ENCODE assay signal across 10 cellular contexts in the genomic region with DNA sequence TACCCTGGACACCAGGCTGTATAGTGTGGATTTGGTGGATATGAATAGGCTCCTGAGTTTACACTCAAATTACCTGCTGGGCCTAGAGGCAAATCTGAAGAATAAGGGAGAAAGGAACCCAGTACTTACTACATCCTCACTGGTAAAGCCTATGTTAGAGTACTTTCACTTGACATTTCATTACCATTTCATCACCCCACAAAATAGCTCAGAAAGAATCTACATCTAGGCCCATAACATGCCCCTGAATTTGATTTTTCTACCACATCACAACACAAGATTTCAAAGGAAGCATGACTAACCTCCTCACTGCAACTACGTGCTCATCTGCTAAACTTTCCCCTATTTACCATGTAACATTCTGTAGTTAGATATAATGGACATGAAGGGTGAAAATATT. TPM values are rescaled to one million over a fixed set of nuclear protein-coding genes. Genes with fewer than 3 reads are reported as not detected.
DNase-seq lines count a peak whose midpoint lies in the region; TF ChIP-seq lines count a peak whose summit lies in the region.
"Had no signal": no experiment of that assay in that cellular context is flagged by ENCODE, and none has a peak within 500 bp of the region (broad histone marks: within the 10 kb centered on the region; RNA-seq: fewer than 3 reads in every experiment).

No MANE protein-coding gene starts in this region.

- H3K9me3 ChIP-seq in skeletal muscle tissue (ENCODE audit: control insufficient read depth in 3 of 3, low read length in 3 of 3) (no peaks in the 10 kb centered on the region), esophagus muscularis mucosa (no peaks in the 10 kb centered on the region)

- peaks cover 5% of the 10 kb centered on the region for H3K9me3 Mint-ChIP-seq in activated naive CD4-positive, alpha-beta T cell treated with anti-CD3 and anti-CD28 coated beads for 36 hours
- H3K9me3 Mint-ChIP-seq in chondrocyte (ENCODE audit: low read depth) = peaks cover 2% of the 10 kb centered on the region

- no peak overlapping the region for H3K9ac ChIP-seq in skeletal muscle tissue (ENCODE audit: low read depth in 1 of 3, low read length in 3 of 3)

- H3K36me3 Mint-ChIP-seq in activated naive CD4-positive, alpha-beta T cell treated with anti-CD3 and anti-CD28 coated beads for 36 hours (ENCODE audit: low read depth) = peaks cover 20% of the 10 kb centered on the region
- H3K36me3 Mint-ChIP-seq in chondrocyte (ENCODE audit: low read depth) = peaks cover 7% of the 10 kb centered on the region

- peak overlapping the region; percentile 53 for H3K4me3 Mint-ChIP-seq in activated naive CD4-positive, alpha-beta T cell treated with anti-CD3 and anti-CD28 coated beads for 36 hours
- no peak overlapping the region for H3K4me3 Mint-ChIP-seq in chondrocyte (ENCODE audit: unreplicated experiment)

- H3K36me3 ChIP-seq in skeletal muscle tissue (ENCODE audit: control insufficient read depth in 3 of 3, insufficient read depth in 3 of 3, low read length in 3 of 3) (no peaks in the 10 kb centered on the region), esophagus muscularis mucosa (no peaks in the 10 kb centered on the region)

- H3K27me3 Mint-ChIP-seq in activated naive CD4-positive, alpha-beta T cell treated with anti-CD3 and anti-CD28 coated beads for 36 hours (ENCODE audit: low read depth) = no peaks in the 10 kb centered on the region
- H3K27me3 Mint-ChIP-seq in chondrocyte (ENCODE audit: low read depth) = no peaks in the 10 kb centered on the region
- H3K27me3 Mint-ChIP-seq: IgD-negative memory B cell had no signal

- peak overlapping the region; percentile 12 for H3K27ac ChIP-seq in skeletal muscle tissue (ENCODE audit: low read depth, low read length)
- peak overlapping the region in 1 of 4 donors; percentile 13 for H3K27ac ChIP-seq in esophagus muscularis mucosa (replicated peaks in 1 of 4)
- H3K27ac ChIP-seq: C4-2B had no signal

- intact Hi-C loops in activated naive CD4-positive, alpha-beta T cell treated with anti-CD3 and anti-CD28 coated beads for 36 hours (cut with micrococcal nuclease) = loop anchor here (1.0 to 10.0 kb wide), 15 partner anchors 11 to 1880 kb away; partner anchors contain the start of genes AKAP11, DGKH, KBTBD6 and NAA16
- intact Hi-C loops in esophagus muscularis mucosa (cut with DNase I) = no loop called here

- TF ChIP-seq POLR2A in esophagus muscularis mucosa (IDR thresholded peaks at IDR 0.05; ENCODE audit: low read depth) = no peak

- peak overlapping the region; percentile 95 for H3K27ac Mint-ChIP-seq in activated naive CD4-positive, alpha-beta T cell treated with anti-CD3 and anti-CD28 coated beads for 36 hours
- peak overlapping the region; percentile 67 for H3K27ac Mint-ChIP-seq in chondrocyte (ENCODE audit: unreplicated experiment)

- peaks cover 21 to 26% (median 25%) of the 10 kb centered on the region in 3 donors for H3K4me1 ChIP-seq in skeletal muscle tissue (ENCODE audit: control insufficient read depth in 3 of 3, insufficient read depth in 3 of 3, low read length in 3 of 3)
- peaks cover 30 to 57% (median 46%) of the 10 kb centered on the region in 4 donors for H3K4me1 ChIP-seq in esophagus muscularis mucosa

- H3K27me3 ChIP-seq in skeletal muscle tissue (ENCODE audit: control insufficient read depth in 3 of 3, insufficient read depth in 3 of 3, low read length in 3 of 3) = no peaks in the 10 kb centered on the region
- H3K27me3 ChIP-seq in esophagus muscularis mucosa = no peaks in the 10 kb centered on the region

- WGBS in esophagus muscularis mucosa = 56% methylated on average over 1 of the region's 1 CpG

- peaks cover 59% of the 10 kb centered on the region for H3K4me1 Mint-ChIP-seq in activated naive CD4-positive, alpha-beta T cell treated with anti-CD3 and anti-CD28 coated beads for 36 hours (ENCODE audit: low read depth)
- peaks cover 49% of the 10 kb centered on the region for H3K4me1 Mint-ChIP-seq in chondrocyte (ENCODE audit: low read depth)

- peak; percentile 36 for DNase-seq in activated naive CD4-positive, alpha-beta T cell treated with anti-CD3 and anti-CD28 coated beads for 36 hours
- DNase-seq in activated naive CD4-positive, alpha-beta T cell treated with anti-CD3 and anti-CD28 coated beads, Interleukin-2, amount 50 U/mL, for 16 hours = no peak
- DNase-seq in NCI-H69 (lab: John Stamatoyannopoulos, UW) = peak; percentile 63
- no peak for DNase-seq in chondrocyte (ENCODE audit: low spot score)
- DNase-seq in activated effector memory CD4-positive, alpha-beta T cell treated with anti-CD3 and anti-CD28 coated beads, Interleukin-2, amount 50 U/mL, for 16 hours = no peak
- no peak for DNase-seq in SKM-1 treated with dmso at 0.1 percent for 144 hours (lab: John Stamatoyannopoulos, UW; ENCODE audit: unreplicated experiment)
- no peak for DNase-seq in esophagus muscularis mucosa (ENCODE audit: extremely low spot score)

- H3K4me3 ChIP-seq in skeletal muscle tissue (ENCODE audit: low read length in 3 of 3) = no peak overlapping the region
- H3K4me3 ChIP-seq in esophagus muscularis mucosa = no peak overlapping the region

- TF ChIP-seq EP300 in esophagus muscularis mucosa (IDR thresholded peaks at IDR 0.05) = no peak

- TF ChIP-seq CTCF in chondrocyte (IDR thresholded peaks at IDR 0.05) (no peak), esophagus muscularis mucosa (IDR thresholded peaks at IDR 0.05) (no peak)

- CTCF ChIA-PET in activated naive CD4-positive, alpha-beta T cell treated with anti-CD3 and anti-CD28 coated beads for 36 hours (lab: Charles Lee) = interaction anchor here (0.6 to 1.3 kb wide), 4 partner anchors 9 to 43 kb away, joined by 3 to 10 read pairs (median 3); no protein-coding TSS in a partner anchor

RNA-seq across cellular contexts. Expression of gene VWA8, which starts 43.3 kb away (rescaled TPM):
- 10 to 100 TPM; 21.2 to 21.5 TPM for total RNA-seq in activated naive CD4-positive, alpha-beta T cell treated with anti-CD3 and anti-CD28 coated beads for 36 hours
- total RNA-seq in chondrocyte (11.1 to 15.1 TPM (median 12.2 TPM) in 3 replicates), skeletal muscle tissue (49.1 TPM), esophagus muscularis mucosa (10 to 100 TPM; 19.5 to 26.2 (median 21.6) TPM)

Comparison
In these comparisons a context has a peak if more than half of its experiments do, and no peak if none do; other contexts are left out.
1. DNase-seq: peak in activated naive CD4-positive, alpha-beta T cell treated with anti-CD3 and anti-CD28 coated beads for 36 hours (single experiment) and NCI-H69 (single experiment); none in activated naive CD4-positive, alpha-beta T cell treated with anti-CD3 and anti-CD28 coated beads, Interleukin-2, amount 50 U/mL, for 16 hours (single experiment), chondrocyte (single experiment), activated effector memory CD4-positive, alpha-beta T cell treated with anti-CD3 and anti-CD28 coated beads, Interleukin-2, amount 50 U/mL, for 16 hours (single experiment), SKM-1 treated with dmso at 0.1 percent for 144 hours (single experiment) and esophagus muscularis mucosa (single experiment).